ENCODE assay signal across 33 cellular contexts in genomic region chr2:138234265-138234664, GRCh38.
"Had no signal": no experiment of that assay in that cellular context is flagged by ENCODE, and none has a peak within 500 bp of the region (broad histone marks: within the 10 kb centered on the region; RNA-seq: fewer than 3 reads in every experiment).

No MANE protein-coding gene starts in this region.

- H3K4me1 Mint-ChIP-seq: nephron progenitor cell, neural crest cell had no signal

- H3K4me1 ChIP-seq: parathyroid adenoma, psoas muscle, suprapubic skin, testis, upper lobe of right lung, uterus had no signal

- H3K36me3 ChIP-seq: neutrophil, ovary, spleen, suprapubic skin, tibial artery, transverse colon, upper lobe of right lung, uterus had no signal

- H3K4me3 Mint-ChIP-seq: naive thymus-derived CD8-positive, alpha-beta T cell; natural killer cell treated with Interleukin-12 subunit alpha and Interleukin-12 subunit beta and Interleukin-15 and Interleukin-18, amount 100 ng/mL, for 72 hours; nephron progenitor cell; neural crest cell; stimulated activated memory B cell treated with anti-CD40 and anti-IgM and Interleukin-4, amounts not matched to agents 10 μg/mL and 1 μg/mL and 100 μg/mL, for 72 hours; stimulated activated naive CD8-positive, alpha-beta T cell treated with anti-CD3 and anti-CD28 coated beads, Interleukin-15, amount 100 ng/mL, for 72 hours; type B pancreatic cell had no signal

- H3K79me2 ChIP-seq: parathyroid adenoma had no signal

- H3K9me3 ChIP-seq: neutrophil, ovary, psoas muscle, spleen, suprapubic skin, testis, tibial artery, transverse colon, upper lobe of right lung, uterus had no signal

- H3K4me2 ChIP-seq: smooth muscle cell had no signal

- H3K9ac ChIP-seq: parathyroid adenoma had no signal

- H2AFZ ChIP-seq: parathyroid adenoma had no signal

- H3K27ac ChIP-seq: neutrophil, ovary, parathyroid adenoma, psoas muscle, skin epidermis, spleen, suprapubic skin, testis, tibial artery, transverse colon, upper lobe of right lung, uterus had no signal

- H3K27ac Mint-ChIP-seq: natural killer cell treated with Interleukin-12 subunit alpha and Interleukin-12 subunit beta and Interleukin-15 and Interleukin-18, amount 100 ng/mL, for 72 hours; nephron progenitor cell; progenitor cell of endocrine pancreas; stimulated activated memory B cell treated with anti-CD40 and anti-IgM and Interleukin-4, amounts not matched to agents 10 μg/mL and 1 μg/mL and 100 μg/mL, for 72 hours had no signal

- DNase-seq: naive thymus-derived CD8-positive, alpha-beta T cell; nephron progenitor cell; nucleus accumbens; ovary; posterior cingulate gyrus; psoas muscle; right cardiac atrium; spleen; stimulated activated CD4-positive, alpha-beta T cell treated with anti-CD3 and anti-CD28 coated beads, Interleukin-12 subunit alpha, Interleukin-12 subunit beta, amount 100 ng/mL, for 4 hours; stimulated activated CD4-positive, alpha-beta T cell treated with anti-CD3 and anti-CD28 coated beads, Interleukin-1b, Interleukin-23, amount 100 ng/mL, for 48 hours; stimulated activated CD4-positive, alpha-beta T cell treated with anti-CD3 and anti-CD28 coated beads, Interleukin-4, amount 100 ng/mL, for 1 hour; stimulated activated CD4-positive, alpha-beta T cell treated with anti-CD3 and anti-CD28 coated beads, Interleukin-4, amount 100 ng/mL, for 4 hours; stimulated activated CD8-positive, alpha-beta memory T cell treated with anti-CD3 and anti-CD28 coated beads, Interleukin-4, amount 100 ng/mL, for 48 hours; stimulated activated naive CD4-positive, alpha-beta T cell; stimulated activated naive CD8-positive, alpha-beta T cell treated with anti-CD3 and anti-CD28 coated beads, Interleukin-15, amount 100 ng/mL, for 72 hours; stimulated activated naive CD8-positive, alpha-beta T cell treated with anti-CD3 and anti-CD28 coated beads, Interleukin-15, Interleukin-2, amounts not matched to agents 100 U/mL and 50 U/mL, for 24 hours; substantia nigra; testis; tibial artery; transverse colon; upper lobe of right lung; uterus had no signal

- H3K36me3 Mint-ChIP-seq: naive thymus-derived CD8-positive, alpha-beta T cell; natural killer cell treated with Interleukin-12 subunit alpha and Interleukin-12 subunit beta and Interleukin-15 and Interleukin-18, amount 100 ng/mL, for 72 hours; type B pancreatic cell had no signal

- ATAC-seq: naive thymus-derived CD8-positive, alpha-beta T cell; natural killer cell treated with Interleukin-12 subunit alpha and Interleukin-12 subunit beta and Interleukin-15 and Interleukin-18, amount 100 ng/mL, for 72 hours; psoas muscle; right cardiac atrium; sciatic nerve; stimulated activated memory B cell treated with anti-CD40 and anti-IgM and Interleukin-4, amounts not matched to agents 10 μg/mL and 1 μg/mL and 100 μg/mL, for 72 hours; stimulated activated naive CD8-positive, alpha-beta T cell treated with anti-CD3 and anti-CD28 coated beads, Interleukin-15, amount 100 ng/mL, for 72 hours; stimulated activated naive CD8-positive, alpha-beta T cell treated with anti-CD3 and anti-CD28 coated beads, Interleukin-15, Interleukin-2, amounts not matched to agents 100 U/mL and 50 U/mL, for 24 hours; upper lobe of right lung had no signal

- H3K27me3 ChIP-seq: neutrophil, ovary, spleen, suprapubic skin, testis, tibial artery, transverse colon, upper lobe of right lung, uterus had no signal

- H3K4me3 ChIP-seq: ovary, psoas muscle, skin epidermis, smooth muscle cell, spleen, suprapubic skin, testis, tibial artery, transverse colon, upper lobe of right lung, uterus had no signal

- H3K27me3 Mint-ChIP-seq: natural killer cell treated with Interleukin-12 subunit alpha and Interleukin-12 subunit beta and Interleukin-15 and Interleukin-18, amount 100 ng/mL, for 72 hours; progenitor cell of endocrine pancreas; stimulated activated memory B cell treated with anti-CD40 and anti-IgM and Interleukin-4, amounts not matched to agents 10 μg/mL and 1 μg/mL and 100 μg/mL, for 72 hours; stimulated activated naive CD8-positive, alpha-beta T cell treated with anti-CD3 and anti-CD28 coated beads, Interleukin-15, amount 100 ng/mL, for 72 hours; type B pancreatic cell had no signal

- H3K9me3 Mint-ChIP-seq: nephron progenitor cell; neural crest cell; stimulated activated memory B cell treated with anti-CD40 and anti-IgM and Interleukin-4, amounts not matched to agents 10 μg/mL and 1 μg/mL and 100 μg/mL, for 72 hours; stimulated activated naive CD8-positive, alpha-beta T cell treated with anti-CD3 and anti-CD28 coated beads, Interleukin-15, amount 100 ng/mL, for 72 hours; type B pancreatic cell had no signal
